Comparison of ENCODE assay signal across 7 cellular contexts in genomic region chr1:204350857-204351573, GRCh38. TPM values are rescaled to one million over a fixed set of nuclear protein-coding genes. Genes with fewer than 3 reads are reported as not detected.
DNase-seq lines count a peak whose midpoint lies in the region; ATAC-seq and TF ChIP-seq lines count a peak whose summit lies in the region.

No MANE protein-coding gene starts in this region.

- no peak for TF ChIP-seq CTCF in WTC11 (IDR thresholded peaks at IDR 0.05)
- no peak for TF ChIP-seq CTCF in sigmoid colon (IDR thresholded peaks at IDR 0.05)
- no peak for TF ChIP-seq CTCF in CD14-positive monocyte (IDR thresholded peaks at IDR 0.05)

- no peaks in the 10 kb centered on the region; the same call in 1 of the 2 replicates for H3K27me3 Mint-ChIP-seq in WTC11 (ENCODE audit: low read depth)
- peaks cover 3 to 12% (median 11%) of the 10 kb centered on the region in 3 donors for H3K27me3 Mint-ChIP-seq in CD14-positive monocyte (ENCODE audit: low read depth in 3 of 3)

- peaks cover 0 to 19% (median 10%) of the 10 kb centered on the region in 4 donors for H3K4me1 ChIP-seq in sigmoid colon

- H3K27ac ChIP-seq in sigmoid colon, result peak overlapping the region; percentile 36 to 47 (median 42)

- H3K27ac Mint-ChIP-seq in WTC11, result peak overlapping the region; percentile 54
- no peak overlapping the region for H3K27ac Mint-ChIP-seq in CD14-positive monocyte

- no peaks in the 10 kb centered on the region for H3K36me3 ChIP-seq in sigmoid colon

- TF ChIP-seq EP300 in sigmoid colon (IDR thresholded peaks at IDR 0.05), result no peak

- WGBS in sigmoid colon, 2 donors, result 34 to 41% methylated on average over 20 of the region's 20 CpGs

- H3K9me3 Mint-ChIP-seq in WTC11 (no peaks in the 10 kb centered on the region), CD14-positive monocyte (no peaks in the 10 kb centered on the region)

- H3K4me3 ChIP-seq in sigmoid colon, result no peak overlapping the region

- CTCF ChIA-PET in WTC11 (lab: Charles Lee), result interaction anchor here (0.6 to 3.0 kb wide), 17 partner anchors 9 to 215 kb away, joined by 3 to 18 read pairs (median 6); partner anchors contain the start of genes GOLT1A and PLEKHA6

- intact Hi-C loops in sigmoid colon (cut with DNase I), result no loop called here
- intact Hi-C loops in CD14-positive monocyte (cut with micrococcal nuclease), result no loop called here

- DNase-seq in LHCN-M2 (ENCODE audit: low read depth) (peak; percentile 71), WTC11 (ENCODE audit: low spot score) (peak; percentile 94), hippocampal formation (lab: John Stamatoyannopoulos, UW) (peak; percentile 70 to 85), sigmoid colon (peak; percentile 88), germinal center (ENCODE audit: low spot score) (no peak), CD14-positive monocyte (ENCODE audit: low spot score) (no peak)

- POLR2A ChIA-PET in WTC11 (lab: Charles Lee), result interaction anchor here (0.6 to 1.0 kb wide), 2 partner anchors 48 to 143 kb away, joined by 3 read pairs; partner anchors contain the start of gene PIK3C2B

- no peak for TF ChIP-seq POLR2A in sigmoid colon (IDR thresholded peaks at IDR 0.05)

- no peaks in the 10 kb centered on the region for H3K9me3 ChIP-seq in sigmoid colon

- H3K4me3 Mint-ChIP-seq in WTC11 (peak overlapping the region; percentile 51), CD14-positive monocyte (no peak overlapping the region)

- H3K4me1 Mint-ChIP-seq in WTC11 (peaks cover 32% of the 10 kb centered on the region), CD14-positive monocyte (peaks cover 2% of the 10 kb centered on the region)

- H3K36me3 Mint-ChIP-seq in WTC11, result no peaks in the 10 kb centered on the region
- H3K36me3 Mint-ChIP-seq in CD14-positive monocyte, result no peaks in the 10 kb centered on the region

- ATAC-seq in WTC11, result peak; percentile 79
- no peak for ATAC-seq in HG03025 (IDR thresholded peaks at IDR 0.05; ENCODE audit: low FRiP score, unreplicated experiment)

- H3K27me3 ChIP-seq in sigmoid colon, result peaks cover 0 to 10% (median 0%) of the 10 kb centered on the region in 3 donors

TF ChIP-seq in WTC11, 78 proteins besides CTCF, POLR2A, EP300 and RAD21:
- no peak for TF ChIP-seq CREM (CRISPR knock-in tag; IDR thresholded peaks at IDR 0.05)
- no peak for TF ChIP-seq HMGXB4 (CRISPR knock-in tag; IDR thresholded peaks at IDR 0.05)
- TF ChIP-seq ZNF317 (CRISPR knock-in tag; IDR thresholded peaks at IDR 0.05; ENCODE audit: borderline replicate concordance, low read depth), result peak; percentile 23; the same call in 1 of the 2 replicates
TF ChIP-seq in WTC11: peak in this region for 1.

RNA-seq across cellular contexts. Expression of gene PLEKHA6, which starts 8.7 kb away (rescaled TPM):
- total RNA-seq in LHCN-M2 (2014; rRNA removed) (36.2 and 50.9 TPM in 2 replicates), WTC11 (2021) (9.2 to 11.6 TPM (median 11.0 TPM) in 3 replicates), sigmoid colon (10 to 100 TPM in 1 of 4 donors, 1 to 10 TPM in 3; 5.6 to 15.0 (median 8.5) TPM)
- 36.9 TPM for polyA plus RNA-seq in LHCN-M2 (2012)
- polyA plus RNA-seq in sigmoid colon (10 to 100 TPM; 22.2 to 58.7 (median 40.5) TPM), CD14-positive monocyte (under 1 TPM in 1 of 2 donors, not detected in 1; 0.08 TPM)

Comparison
In these comparisons a context has a peak if more than half of its experiments do, and no peak if none do; other contexts are left out.
1. DNase-seq: peak in LHCN-M2 (single experiment), WTC11 (single experiment), hippocampal formation (2 of 2) and sigmoid colon (single experiment); none in germinal center (single experiment) and CD14-positive monocyte (single experiment).